15 cellular contexts compared by ENCODE assay signal in genomic region chr2:159139216-159139933, GRCh38.
DNase-seq lines count a peak whose midpoint lies in the region; ATAC-seq and TF ChIP-seq lines count a peak whose summit lies in the region.
"Had no signal": no experiment of that assay in that cellular context is flagged by ENCODE, and none has a peak within 500 bp of the region (broad histone marks: within the 10 kb centered on the region; RNA-seq: fewer than 3 reads in every experiment).

No MANE protein-coding gene starts in this region.

- ATAC-seq in heart right ventricle: no peak
- ATAC-seq in Right ventricle myocardium superior (ENCODE audit: poor library complexity): no peak
- ATAC-seq in thoracic aorta (ENCODE audit: insufficient number of reproducible peaks, low FRiP score, low read depth): no peak
- ATAC-seq: activated naive CD4-positive, alpha-beta T cell treated with anti-CD3 and anti-CD28 coated beads, Interleukin-2, amount 50 U/mL, for 72 hours had no signal

- H3K27ac ChIP-seq in heart right ventricle: peak overlapping the region in 8 of 10 donors; percentile 21 to 93 (median 83)
- H3K27ac ChIP-seq in thoracic aorta: peak overlapping the region; percentile 32 to 57
- H3K27ac ChIP-seq in Peyer's patch: no peak overlapping the region
- H3K27ac ChIP-seq: prostate gland had no signal

- H3K9ac ChIP-seq in adipocyte (ENCODE audit: low read length): no peak overlapping the region

- H3K4me3 ChIP-seq in heart right ventricle (no peak overlapping the region), adipocyte (ENCODE audit: low read length) (no peak overlapping the region), fibroblast of pulmonary artery (replicated peaks; ENCODE audit: low read depth, low read length) (no peak overlapping the region), thoracic aorta (no peak overlapping the region), Peyer's patch (no peak overlapping the region)
- H3K4me3 ChIP-seq: prostate gland had no signal

- H3K9me3 ChIP-seq in heart right ventricle: no peaks in the 10 kb centered on the region
- H3K9me3 ChIP-seq in adipocyte (ENCODE audit: control insufficient read depth, low read length): no peaks in the 10 kb centered on the region
- no peaks in the 10 kb centered on the region for H3K9me3 ChIP-seq in thoracic aorta
- H3K9me3 ChIP-seq in Peyer's patch: no peaks in the 10 kb centered on the region
- H3K9me3 ChIP-seq: prostate gland had no signal

- H3K27me3 ChIP-seq in heart right ventricle (no peaks in the 10 kb centered on the region), adipocyte (replicated peaks; ENCODE audit: control insufficient read depth, insufficient read depth, low read length) (no peaks in the 10 kb centered on the region), thoracic aorta (replicated peaks; ENCODE audit: insufficient read depth) (no peaks in the 10 kb centered on the region), Peyer's patch (no peaks in the 10 kb centered on the region)

- 67% methylated on average over 5 of the region's 5 CpGs for WGBS in heart right ventricle, 2 donors

- TF ChIP-seq POLR2A in Peyer's patch (IDR thresholded peaks at IDR 0.05): no peak

- intact Hi-C loops in heart right ventricle (cut with DNase I): loop anchor here in 3 of 10 donors (5.0 to 10.0 kb wide), 2 partner anchors 33 to 145 kb away; partner anchors contain the start of gene WDSUB1 (in 2 of the 3)
- intact Hi-C loops in Right ventricle myocardium superior (cut with DNase I): no loop called here

- no peak for DNase-seq in heart right ventricle
- DNase-seq in Right ventricle myocardium superior: no peak
- DNase-seq in adipocyte (ENCODE audit: low read depth): peak; percentile 64
- DNase-seq in fibroblast of pulmonary artery (ENCODE audit: low read depth): peak; percentile 69
- no peak for DNase-seq in thoracic aorta (ENCODE audit: low spot score)
- no peak for DNase-seq in stimulated activated CD4-positive, alpha-beta T cell treated with anti-CD3 and anti-CD28 coated beads, Interleukin-2, amount 100 ng/mL, for 48 hours
- DNase-seq in Peyer's patch: no peak
- no peak for DNase-seq in activated T-cell treated with anti-CD3 and anti-CD28 coated beads, Interleukin-2, amount 50 U/mL, for 1 hour
- DNase-seq: activated CD4-positive, alpha-beta T cell treated with anti-CD3 and anti-CD28 coated beads for 4 hours; central memory CD4-positive, alpha-beta T cell; Kasumi-1; NCI-H2029; NCI-H69 had no signal

- H3K4me1 ChIP-seq in heart right ventricle: peaks cover 4 to 86% (median 60%) of the 10 kb centered on the region in 9 donors
- peaks cover 48% of the 10 kb centered on the region for H3K4me1 ChIP-seq in adipocyte (ENCODE audit: control insufficient read depth, insufficient read depth, low read length)
- peaks cover 24 to 64% of the 10 kb centered on the region in 2 donors for H3K4me1 ChIP-seq in thoracic aorta (ENCODE audit: control insufficient read depth in 1 of 2, low read depth in 2 of 2)
- peaks cover 0 to 3% (median 0%) of the 10 kb centered on the region in 4 donors for H3K4me1 ChIP-seq in Peyer's patch

- H3K36me3 ChIP-seq in heart right ventricle: peaks cover 0 to 3% (median 0%) of the 10 kb centered on the region in 9 donors
- no peaks in the 10 kb centered on the region for H3K36me3 ChIP-seq in adipocyte (ENCODE audit: control insufficient read depth, insufficient read depth, low read length, severe bottlenecking)
- no peaks in the 10 kb centered on the region for H3K36me3 ChIP-seq in thoracic aorta
- H3K36me3 ChIP-seq in Peyer's patch: no peaks in the 10 kb centered on the region
- H3K36me3 ChIP-seq: prostate gland had no signal

- no peak for TF ChIP-seq CTCF in heart right ventricle (IDR thresholded peaks at IDR 0.05)
- TF ChIP-seq CTCF in fibroblast of pulmonary artery (IDR thresholded peaks at IDR 0.05; ENCODE audit: low read length, missing control alignments): no peak
- TF ChIP-seq CTCF in thoracic aorta (IDR thresholded peaks at IDR 0.05): no peak
- no peak for TF ChIP-seq CTCF in Peyer's patch (IDR thresholded peaks at IDR 0.05)

Comparison
In these comparisons a context has a peak if more than half of its experiments do, and no peak if none do; other contexts are left out.
1. DNase-seq: peak in adipocyte (single experiment) and fibroblast of pulmonary artery (single experiment); none in heart right ventricle (0 of 2), Right ventricle myocardium superior (single experiment), thoracic aorta (single experiment), stimulated activated CD4-positive, alpha-beta T cell treated with anti-CD3 and anti-CD28 coated beads, Interleukin-2, amount 100 ng/mL, for 48 hours (0 of 2), Peyer's patch (0 of 3) and activated T-cell treated with anti-CD3 and anti-CD28 coated beads, Interleukin-2, amount 50 U/mL, for 1 hour (single experiment).
2. H3K27ac ChIP-seq: peak in heart right ventricle (8 of 10) and thoracic aorta (2 of 2); none in Peyer's patch (0 of 4).